1 cellular context compared by ENCODE assay signal in the genomic region with DNA sequence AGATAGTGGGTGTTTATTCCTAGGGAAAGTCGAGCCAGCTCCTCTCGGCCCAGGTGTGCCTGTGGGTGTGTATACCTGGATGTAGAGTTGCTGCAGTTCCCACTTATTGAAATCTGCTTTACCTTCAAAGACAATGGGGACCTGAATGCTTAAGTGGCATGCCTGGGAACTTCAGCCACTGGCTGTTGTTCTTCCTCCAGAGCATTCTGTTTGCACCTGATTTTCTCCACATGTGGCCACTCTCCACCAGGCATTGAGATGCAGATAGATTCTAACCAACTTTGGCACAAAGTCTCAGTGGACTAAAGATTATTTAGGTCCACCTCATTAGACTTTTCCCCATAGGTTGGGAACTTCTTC.
TF ChIP-seq lines count a peak whose summit lies in the region.

No MANE protein-coding gene starts in this region.

TF ChIP-seq in GM23338, 12 proteins besides CTCF, POLR2A, EP300 and RAD21 (continued from another document):
- TF ChIP-seq, protein P1, sequence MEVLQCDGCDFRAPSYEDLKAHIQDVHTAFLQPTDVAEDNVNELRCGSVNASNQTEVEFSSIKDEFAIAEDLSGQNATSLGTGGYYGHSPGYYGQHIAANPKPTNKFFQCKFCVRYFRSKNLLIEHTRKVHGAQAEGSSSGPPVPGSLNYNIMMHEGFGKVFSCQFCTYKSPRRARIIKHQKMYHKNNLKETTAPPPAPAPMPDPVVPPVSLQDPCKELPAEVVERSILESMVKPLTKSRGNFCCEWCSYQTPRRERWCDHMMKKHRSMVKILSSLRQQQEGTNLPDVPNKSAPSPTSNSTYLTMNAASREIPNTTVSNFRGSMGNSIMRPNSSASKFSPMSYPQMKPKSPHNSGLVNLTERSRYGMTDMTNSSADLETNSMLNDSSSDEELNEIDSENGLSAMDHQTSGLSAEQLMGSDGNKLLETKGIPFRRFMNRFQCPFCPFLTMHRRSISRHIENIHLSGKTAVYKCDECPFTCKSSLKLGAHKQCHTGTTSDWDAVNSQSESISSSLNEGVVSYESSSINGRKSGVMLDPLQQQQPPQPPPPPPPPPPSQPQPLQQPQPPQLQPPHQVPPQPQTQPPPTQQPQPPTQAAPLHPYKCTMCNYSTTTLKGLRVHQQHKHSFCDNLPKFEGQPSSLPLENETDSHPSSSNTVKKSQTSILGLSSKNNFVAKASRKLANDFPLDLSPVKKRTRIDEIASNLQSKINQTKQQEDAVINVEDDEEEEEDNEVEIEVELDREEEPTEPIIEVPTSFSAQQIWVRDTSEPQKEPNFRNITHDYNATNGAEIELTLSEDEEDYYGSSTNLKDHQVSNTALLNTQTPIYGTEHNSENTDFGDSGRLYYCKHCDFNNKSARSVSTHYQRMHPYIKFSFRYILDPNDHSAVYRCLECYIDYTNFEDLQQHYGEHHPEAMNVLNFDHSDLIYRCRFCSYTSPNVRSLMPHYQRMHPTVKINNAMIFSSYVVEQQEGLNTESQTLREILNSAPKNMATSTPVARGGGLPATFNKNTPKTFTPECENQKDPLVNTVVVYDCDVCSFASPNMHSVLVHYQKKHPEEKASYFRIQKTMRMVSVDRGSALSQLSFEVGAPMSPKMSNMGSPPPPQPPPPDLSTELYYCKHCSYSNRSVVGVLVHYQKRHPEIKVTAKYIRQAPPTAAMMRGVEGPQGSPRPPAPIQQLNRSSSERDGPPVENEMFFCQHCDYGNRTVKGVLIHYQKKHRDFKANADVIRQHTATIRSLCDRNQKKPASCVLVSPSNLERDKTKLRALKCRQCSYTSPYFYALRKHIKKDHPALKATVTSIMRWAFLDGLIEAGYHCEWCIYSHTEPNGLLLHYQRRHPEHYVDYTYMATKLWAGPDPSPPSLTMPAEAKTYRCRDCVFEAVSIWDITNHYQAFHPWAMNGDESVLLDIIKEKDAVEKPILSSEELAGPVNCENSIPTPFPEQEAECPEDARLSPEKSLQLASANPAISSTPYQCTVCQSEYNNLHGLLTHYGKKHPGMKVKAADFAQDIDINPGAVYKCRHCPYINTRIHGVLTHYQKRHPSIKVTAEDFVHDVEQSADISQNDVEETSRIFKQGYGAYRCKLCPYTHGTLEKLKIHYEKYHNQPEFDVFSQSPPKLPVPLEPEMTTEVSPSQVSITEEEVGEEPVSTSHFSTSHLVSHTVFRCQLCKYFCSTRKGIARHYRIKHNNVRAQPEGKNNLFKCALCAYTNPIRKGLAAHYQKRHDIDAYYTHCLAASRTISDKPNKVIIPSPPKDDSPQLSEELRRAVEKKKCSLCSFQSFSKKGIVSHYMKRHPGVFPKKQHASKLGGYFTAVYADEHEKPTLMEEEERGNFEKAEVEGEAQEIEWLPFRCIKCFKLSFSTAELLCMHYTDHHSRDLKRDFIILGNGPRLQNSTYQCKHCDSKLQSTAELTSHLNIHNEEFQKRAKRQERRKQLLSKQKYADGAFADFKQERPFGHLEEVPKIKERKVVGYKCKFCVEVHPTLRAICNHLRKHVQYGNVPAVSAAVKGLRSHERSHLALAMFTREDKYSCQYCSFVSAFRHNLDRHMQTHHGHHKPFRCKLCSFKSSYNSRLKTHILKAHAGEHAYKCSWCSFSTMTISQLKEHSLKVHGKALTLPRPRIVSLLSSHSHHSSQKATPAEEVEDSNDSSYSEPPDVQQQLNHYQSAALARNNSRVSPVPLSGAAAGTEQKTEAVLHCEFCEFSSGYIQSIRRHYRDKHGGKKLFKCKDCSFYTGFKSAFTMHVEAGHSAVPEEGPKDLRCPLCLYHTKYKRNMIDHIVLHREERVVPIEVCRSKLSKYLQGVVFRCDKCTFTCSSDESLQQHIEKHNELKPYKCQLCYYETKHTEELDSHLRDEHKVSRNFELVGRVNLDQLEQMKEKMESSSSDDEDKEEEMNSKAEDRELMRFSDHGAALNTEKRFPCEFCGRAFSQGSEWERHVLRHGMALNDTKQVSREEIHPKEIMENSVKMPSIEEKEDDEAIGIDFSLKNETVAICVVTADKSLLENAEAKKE (CRISPR knock-in tag; IDR thresholded peaks at IDR 0.05), result peak; percentile 82
